Comparison of ENCODE assay signal across 16 cellular contexts in genomic region chrX:128698528-128698927, GRCh38.
DNase-seq lines count a peak whose midpoint lies in the region; ATAC-seq and TF ChIP-seq lines count a peak whose summit lies in the region.
"Had no signal": no experiment of that assay in that cellular context is flagged by ENCODE, and none has a peak within 500 bp of the region (broad histone marks: within the 10 kb centered on the region; RNA-seq: fewer than 3 reads in every experiment).

No MANE protein-coding gene starts in this region.

- H3K4me3 ChIP-seq in MG63, result no peak overlapping the region

- H3K27me3 Mint-ChIP-seq in nephron progenitor cell (ENCODE audit: low read depth, poor library complexity), result no peaks in the 10 kb centered on the region
- H3K27me3 Mint-ChIP-seq in activated T-helper 1 cell treated with anti-CD3 and anti-CD28 coated beads, Interleukin-12 subunit alpha, Interleukin-12 subunit beta, Interleukin-2, Interleukin-4 antibody, amounts not matched to agents 30 ng/mL and 10 ng/mL and 1 ng/mL, durations not matched to agents 14 hours and 24 hours and 36 hours (ENCODE audit: insufficient read depth), result no peaks in the 10 kb centered on the region
- H3K27me3 Mint-ChIP-seq: T-cell had no signal

- TF ChIP-seq CTCF in nephron progenitor cell (IDR thresholded peaks at IDR 0.05), result no peak

- DNase-seq in DMS 273 treated with DMSO at 0.1 percent for 48 hours (lab: John Stamatoyannopoulos, UW) (peak; percentile 78), MG63 (peak; percentile 10), cerebellar cortex (ENCODE audit: low spot score) (peak; percentile 60), nephron progenitor cell (no peak), middle frontal gyrus (ENCODE audit: extremely low spot score, low spot score) (no peak)
- no peak for DNase-seq in activated T-helper 1 cell treated with anti-CD3 and anti-CD28 coated beads, Interleukin-12 subunit alpha, Interleukin-12 subunit beta, Interleukin-2, Interleukin-4 antibody, amounts not matched to agents 30 ng/mL and 10 ng/mL and 1 ng/mL, durations not matched to agents 14 hours and 24 hours and 36 hours (ENCODE audit: low spot score)
- DNase-seq: CD8-positive, alpha-beta T cell; GOT3; NCI-H1105; NCI-H187 treated with DMSO at 0.1 percent for 48 hours; NCI-H510A; NK-92 treated with Interleukin-12 subunit alpha and Interleukin-12 subunit beta, amount 100 ng/mL, for 24 hours; SHP77; SK-N-SH; T-cell had no signal

- no peak for ATAC-seq in HG02884 (IDR thresholded peaks at IDR 0.05; ENCODE audit: unreplicated experiment)
- ATAC-seq: CD8-positive, alpha-beta T cell; T-cell had no signal

- H3K27ac Mint-ChIP-seq in nephron progenitor cell, result peak overlapping the region; percentile 38
- H3K27ac Mint-ChIP-seq in activated T-helper 1 cell treated with anti-CD3 and anti-CD28 coated beads, Interleukin-12 subunit alpha, Interleukin-12 subunit beta, Interleukin-2, Interleukin-4 antibody, amounts not matched to agents 30 ng/mL and 10 ng/mL and 1 ng/mL, durations not matched to agents 14 hours and 24 hours and 36 hours, result no peak overlapping the region
- H3K27ac Mint-ChIP-seq: CD8-positive, alpha-beta T cell; T-cell had no signal

- peaks cover 22% of the 10 kb centered on the region for H3K9me3 Mint-ChIP-seq in nephron progenitor cell
- H3K9me3 Mint-ChIP-seq in activated T-helper 1 cell treated with anti-CD3 and anti-CD28 coated beads, Interleukin-12 subunit alpha, Interleukin-12 subunit beta, Interleukin-2, Interleukin-4 antibody, amounts not matched to agents 30 ng/mL and 10 ng/mL and 1 ng/mL, durations not matched to agents 14 hours and 24 hours and 36 hours, result no peaks in the 10 kb centered on the region
- H3K9me3 Mint-ChIP-seq: CD8-positive, alpha-beta T cell; T-cell had no signal

- H3K36me3 Mint-ChIP-seq in nephron progenitor cell (ENCODE audit: low read depth), result no peaks in the 10 kb centered on the region
- no peaks in the 10 kb centered on the region for H3K36me3 Mint-ChIP-seq in activated T-helper 1 cell treated with anti-CD3 and anti-CD28 coated beads, Interleukin-12 subunit alpha, Interleukin-12 subunit beta, Interleukin-2, Interleukin-4 antibody, amounts not matched to agents 30 ng/mL and 10 ng/mL and 1 ng/mL, durations not matched to agents 14 hours and 24 hours and 36 hours (ENCODE audit: low read depth)
- H3K36me3 Mint-ChIP-seq: CD8-positive, alpha-beta T cell; T-cell had no signal

- intact Hi-C loops in activated T-helper 1 cell treated with anti-CD3 and anti-CD28 coated beads, Interleukin-12 subunit alpha, Interleukin-12 subunit beta, Interleukin-2, Interleukin-4 antibody, amounts not matched to agents 30 ng/mL and 10 ng/mL and 1 ng/mL, durations not matched to agents 14 hours and 24 hours and 36 hours (cut with micrococcal nuclease), result no loop called here

- no peaks in the 10 kb centered on the region for H3K27me3 ChIP-seq in MG63

- H3K4me3 Mint-ChIP-seq in nephron progenitor cell, result no peak overlapping the region
- H3K4me3 Mint-ChIP-seq in activated T-helper 1 cell treated with anti-CD3 and anti-CD28 coated beads, Interleukin-12 subunit alpha, Interleukin-12 subunit beta, Interleukin-2, Interleukin-4 antibody, amounts not matched to agents 30 ng/mL and 10 ng/mL and 1 ng/mL, durations not matched to agents 14 hours and 24 hours and 36 hours, result no peak overlapping the region
- H3K4me3 Mint-ChIP-seq: CD8-positive, alpha-beta T cell; T-cell had no signal

- no peaks in the 10 kb centered on the region for H3K36me3 ChIP-seq in MG63

- H3K9me3 ChIP-seq in MG63, result no peaks in the 10 kb centered on the region
- H3K9me3 ChIP-seq: SK-N-SH had no signal

- no peaks in the 10 kb centered on the region for H3K4me1 Mint-ChIP-seq in nephron progenitor cell
- no peaks in the 10 kb centered on the region for H3K4me1 Mint-ChIP-seq in activated T-helper 1 cell treated with anti-CD3 and anti-CD28 coated beads, Interleukin-12 subunit alpha, Interleukin-12 subunit beta, Interleukin-2, Interleukin-4 antibody, amounts not matched to agents 30 ng/mL and 10 ng/mL and 1 ng/mL, durations not matched to agents 14 hours and 24 hours and 36 hours (ENCODE audit: low read depth)
- H3K4me1 Mint-ChIP-seq: T-cell had no signal

Comparison
In these comparisons a context has a peak if more than half of its experiments do, and no peak if none do; other contexts are left out.
1. DNase-seq: peak in DMS 273 treated with DMSO at 0.1 percent for 48 hours (single experiment), MG63 (single experiment) and cerebellar cortex (single experiment); none in nephron progenitor cell (single experiment), middle frontal gyrus (single experiment) and activated T-helper 1 cell treated with anti-CD3 and anti-CD28 coated beads, Interleukin-12 subunit alpha, Interleukin-12 subunit beta, Interleukin-2, Interleukin-4 antibody, amounts not matched to agents 30 ng/mL and 10 ng/mL and 1 ng/mL, durations not matched to agents 14 hours and 24 hours and 36 hours (single experiment).